In the genomic region with DNA sequence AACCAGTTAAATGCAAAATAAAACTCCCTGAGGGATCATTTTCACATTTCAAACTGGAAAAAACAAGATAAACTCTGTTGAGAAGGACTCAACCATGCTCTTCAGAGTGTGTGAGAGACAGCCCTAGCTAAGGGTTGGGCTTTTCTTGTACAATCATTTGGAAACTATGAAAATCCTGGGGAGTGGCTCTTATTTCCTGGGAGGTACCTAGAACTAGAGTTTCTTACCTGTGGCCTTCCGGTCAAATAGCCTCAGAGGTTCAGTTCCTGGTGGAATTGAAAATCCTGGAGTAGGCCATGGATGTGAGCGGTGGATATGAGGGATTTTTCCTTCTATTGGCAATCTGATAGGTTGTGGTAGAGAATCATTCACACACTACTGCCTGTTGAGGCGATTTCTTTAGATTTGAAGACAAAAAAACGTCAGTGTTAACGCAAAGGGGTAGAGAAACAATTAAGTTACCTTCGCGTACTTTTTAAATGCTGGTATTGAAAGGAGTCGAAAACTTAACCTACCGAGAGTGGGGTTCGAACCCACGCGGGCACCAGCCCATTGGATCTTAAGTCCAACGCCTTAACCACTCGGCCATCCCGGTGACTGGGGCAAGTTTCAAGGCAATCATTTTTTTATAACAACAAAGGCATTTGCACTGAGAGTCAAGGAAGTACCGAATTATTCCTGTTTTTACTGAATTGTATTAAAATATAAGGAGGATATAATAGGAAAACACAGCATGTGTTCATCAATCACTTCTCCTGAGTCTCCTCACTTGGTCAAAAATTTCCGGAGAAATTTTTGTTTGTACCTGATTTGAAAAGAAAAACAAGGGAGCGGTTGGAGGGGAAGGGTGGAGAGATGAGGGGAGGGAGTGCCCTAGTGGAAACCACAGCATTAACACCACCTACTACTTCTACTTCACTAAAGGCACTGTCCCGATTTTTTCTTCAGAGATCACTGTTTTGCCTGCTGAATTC, we compare ENCODE assay signal across 11 cellular contexts.
DNase-seq lines count a peak whose midpoint lies in the region; ATAC-seq and TF ChIP-seq lines count a peak whose summit lies in the region.
"Had no signal": no experiment of that assay in that cellular context is flagged by ENCODE, and none has a peak within 500 bp of the region (broad histone marks: within the 10 kb centered on the region; RNA-seq: fewer than 3 reads in every experiment).

No MANE protein-coding gene starts in this region.

- no peak overlapping the region for H3K27ac Mint-ChIP-seq in osteocyte (ENCODE audit: unreplicated experiment)

- H3K27me3 ChIP-seq in ectodermal cell (ENCODE audit: control insufficient read depth, insufficient read depth, low read length, poor library complexity, severe bottlenecking): no peaks in the 10 kb centered on the region

- no peaks in the 10 kb centered on the region for H3K9me3 Mint-ChIP-seq in osteocyte (ENCODE audit: unreplicated experiment)

- no peaks in the 10 kb centered on the region for H3K36me3 Mint-ChIP-seq in osteocyte (ENCODE audit: unreplicated experiment)

- no peak for TF ChIP-seq CTCF in osteocyte (IDR thresholded peaks at IDR 0.05)

- peaks cover 5% of the 10 kb centered on the region for H3K4me1 Mint-ChIP-seq in osteocyte (ENCODE audit: unreplicated experiment)

- peak; percentile 60 for DNase-seq in activated CD4-positive, alpha-beta T cell treated with anti-CD3 and anti-CD28 coated beads for 48 hours
- DNase-seq in activated CD4-positive, alpha-beta T cell treated with anti-CD3 and anti-CD28 coated beads for 1 hour: no peak
- peak; percentile 58 for DNase-seq in NCI-H146 treated with DMSO at 0.1 percent for 48 hours (lab: John Stamatoyannopoulos, UW; ENCODE audit: unreplicated experiment)
- no peak for DNase-seq in osteocyte (ENCODE audit: extremely low spot score, unreplicated experiment)
- DNase-seq in superior temporal gyrus (ENCODE audit: extremely low spot score): no peak
- DNase-seq: activated CD4-positive, alpha-beta T cell treated with anti-CD3 and anti-CD28 coated beads, Interleukin-2, amount 50 U/mL, for 1 hour; NCI-H1436 had no signal

- no peaks in the 10 kb centered on the region for H3K9me3 ChIP-seq in ectodermal cell (ENCODE audit: control insufficient read depth, low read length)

- H3K4me3 ChIP-seq in ectodermal cell (ENCODE audit: insufficient read depth, low read depth, low read length): peak overlapping the region; percentile 27

- 20% methylated on average over 16 to 18 of the region's 19 CpGs for WGBS in ectodermal cell, 2 experiments

- H3K4me1 ChIP-seq in ectodermal cell (ENCODE audit: control insufficient read depth, insufficient read depth, low read length): no peaks in the 10 kb centered on the region

- H3K36me3 ChIP-seq in ectodermal cell (ENCODE audit: control insufficient read depth, insufficient read depth, low read length): no peaks in the 10 kb centered on the region

- peaks cover 36% of the 10 kb centered on the region for H3K27me3 Mint-ChIP-seq in osteocyte (ENCODE audit: unreplicated experiment)

- H3K4me3 Mint-ChIP-seq in osteocyte (ENCODE audit: unreplicated experiment): peak overlapping the region; percentile 32

- no peak for ATAC-seq in GM19023 (IDR thresholded peaks at IDR 0.05; ENCODE audit: unreplicated experiment)
- no peak for ATAC-seq in GM18870 (IDR thresholded peaks at IDR 0.05; ENCODE audit: unreplicated experiment)

- H3K27ac ChIP-seq in ectodermal cell (ENCODE audit: insufficient read depth, low read depth, low read length, poor library complexity, severe bottlenecking): no peak overlapping the region
- H3K27ac ChIP-seq: C4-2B had no signal

Comparison
In these comparisons a context has a peak if more than half of its experiments do, and no peak if none do; other contexts are left out.
1. DNase-seq: peak in activated CD4-positive, alpha-beta T cell treated with anti-CD3 and anti-CD28 coated beads for 48 hours (single experiment) and NCI-H146 treated with DMSO at 0.1 percent for 48 hours (single experiment); none in activated CD4-positive, alpha-beta T cell treated with anti-CD3 and anti-CD28 coated beads for 1 hour (single experiment), osteocyte (single experiment) and superior temporal gyrus (single experiment).